8 cellular contexts compared by ENCODE assay signal in the genomic region with DNA sequence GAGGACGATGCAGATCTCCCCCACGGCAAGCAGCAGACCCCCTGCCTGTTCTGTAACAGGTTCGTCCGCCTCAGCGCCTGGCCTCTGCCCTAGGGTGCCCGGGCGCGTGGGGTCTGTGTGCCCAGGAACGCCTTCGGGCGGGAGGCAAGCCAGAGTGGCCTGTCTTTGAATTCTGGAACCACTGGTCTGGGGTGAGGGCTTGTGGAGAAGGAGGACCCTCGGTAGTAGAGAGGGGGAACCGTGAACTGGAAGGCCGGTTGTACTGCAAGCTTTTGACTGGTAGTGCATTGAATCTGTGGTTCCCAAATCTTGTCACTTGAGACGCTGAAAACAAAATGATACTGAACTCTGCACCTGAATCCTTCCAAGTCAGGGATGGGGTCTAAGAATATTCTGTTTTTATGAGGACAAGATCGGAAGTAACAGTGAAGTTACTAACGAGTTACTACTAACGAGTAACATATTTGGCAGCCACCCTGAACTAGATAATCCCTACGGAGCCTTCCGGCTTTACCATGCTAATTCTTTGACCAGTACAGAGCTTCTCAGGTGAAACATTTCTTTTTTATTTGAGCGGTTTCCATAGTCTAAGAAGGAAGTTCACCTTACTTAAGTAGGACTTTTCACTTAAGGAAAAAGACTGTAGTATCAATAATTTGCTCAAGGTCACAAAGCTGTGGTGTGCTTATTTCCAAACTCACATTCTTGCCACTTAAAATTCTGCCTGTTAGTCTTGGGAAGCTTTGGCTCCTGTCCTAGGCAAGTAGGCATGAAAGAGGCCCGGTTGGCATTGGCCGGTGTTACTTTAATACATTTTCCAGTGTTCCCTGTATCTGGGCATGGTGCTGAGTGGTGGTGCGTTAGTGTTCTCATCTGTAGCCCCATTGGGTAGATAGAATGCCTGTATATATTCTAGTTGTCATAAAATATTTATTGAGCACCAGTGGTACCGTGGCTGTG. TPM values are rescaled to one million over a fixed set of nuclear protein-coding genes. Genes with fewer than 3 reads are reported as not detected.
DNase-seq lines count a peak whose midpoint lies in the region; ATAC-seq, FAIRE-seq and TF ChIP-seq lines count a peak whose summit lies in the region.

No MANE protein-coding gene starts in this region.

- H3K4me2 ChIP-seq in SU-DHL-6 (ENCODE audit: low read depth, low read length, poor library complexity, severe bottlenecking) (peak overlapping the region; percentile 81), H1 (ENCODE audit: insufficient read depth in 1 of 2, low read depth in 2 of 2, low read length in 2 of 2) (peak overlapping the region; percentile 94)

- peak overlapping the region; percentile 87 for H4K91ac ChIP-seq in H1 (replicated peaks; ENCODE audit: insufficient read length, low read length)

- H3K36me3 ChIP-seq in CD4-positive, CD25-positive, alpha-beta regulatory T cell (ENCODE audit: control insufficient read depth, insufficient read depth, low read length) = peaks cover 5% of the 10 kb centered on the region
- H3K36me3 ChIP-seq in SU-DHL-6 (ENCODE audit: low read length) (peaks cover 15% of the 10 kb centered on the region), H1 (ENCODE audit: control insufficient read depth in 2 of 4, insufficient read depth in 4 of 4, low read length in 3 of 4) (peaks cover 0 to 13% (median 0%) of the 10 kb centered on the region in 4 experiments; a peak in 2 of 8 replicates)
- H3K36me3 ChIP-seq in naive thymus-derived CD4-positive, alpha-beta T cell (ENCODE audit: control insufficient read depth in 2 of 3, insufficient read depth in 3 of 3, low read length in 3 of 3) = peaks cover 0 to 6% (median 0%) of the 10 kb centered on the region in 3 experiments

- peak overlapping the region; percentile 62 for H3K56ac ChIP-seq in H1 (replicated peaks; ENCODE audit: insufficient read length, low read depth, low read length)

- H2BK12ac ChIP-seq in H1 (ENCODE audit: low read depth, low read length) = no peak overlapping the region

- 0 out of 2 replicates have a peak, but pooled peaks cover 3% of the 10 kb centered on the region for H3K79me1 ChIP-seq in H1 (ENCODE audit: low read depth, low read length)

- peaks cover 7% of the 10 kb centered on the region; the same call in 1 of the 2 replicates for H3K23me2 ChIP-seq in H1 (ENCODE audit: low read depth, low read length)

- H3K27ac ChIP-seq in CD4-positive, CD25-positive, alpha-beta regulatory T cell (ENCODE audit: insufficient read depth, low read length, poor library complexity, severe bottlenecking) = peak overlapping the region; percentile 95
- H3K27ac ChIP-seq in SU-DHL-6 (ENCODE audit: low read depth, low read length) (peak overlapping the region; percentile 72), H1 (ENCODE audit: low read depth, low read length) (peak overlapping the region; percentile 72; the same call in 1 of the 2 replicates)
- peak overlapping the region; percentile 87 for H3K27ac ChIP-seq in naive thymus-derived CD4-positive, alpha-beta T cell (ENCODE audit: low read depth, low read length)

- peak overlapping the region; percentile 91; the same call in 1 of the 2 replicates for H2BK5ac ChIP-seq in H1 (ENCODE audit: low read depth, low read length)

- H3K4me1 ChIP-seq in CD4-positive, CD25-positive, alpha-beta regulatory T cell (ENCODE audit: control insufficient read depth, insufficient read depth, low read length, poor library complexity, severe bottlenecking) = peaks cover 17% of the 10 kb centered on the region
- peaks cover 0 to 4% (median 3%) of the 10 kb centered on the region in 4 experiments; a peak in 3 of 7 replicates for H3K4me1 ChIP-seq in H1 (replicated peaks in 1 of 4; ENCODE audit: control insufficient read depth in 3 of 4, insufficient read depth in 4 of 4, low read length in 3 of 4)
- peaks cover 14% of the 10 kb centered on the region in 2 donors for H3K4me1 ChIP-seq in naive thymus-derived CD4-positive, alpha-beta T cell (ENCODE audit: control insufficient read depth in 2 of 2, insufficient read depth in 2 of 2, low read length in 2 of 2)

- H3K18ac ChIP-seq in H1 (ENCODE audit: extremely low read depth, low read length) = peak overlapping the region; percentile 73

- H2AFZ ChIP-seq in SU-DHL-6 (ENCODE audit: low read depth, low read length, severe bottlenecking) (peak overlapping the region; percentile 46), H1 (ENCODE audit: low read length) (peak overlapping the region; percentile 36; the same call in 1 of the 2 replicates)

- no peak for TF ChIP-seq RAD21 in H1 (IDR thresholded peaks at IDR 0.05 in 1 of 2, conservative IDR thresholded peaks at IDR 0.05 in 1 of 2; ENCODE audit: low read depth in 2 of 2, low read length in 2 of 2)

- POLR2A ChIA-PET in H1 (lab: Charles Lee; ENCODE audit: partially characterized antibody) = interaction anchor here (0.6 to 2.5 kb wide), 6 partner anchors 9 to 89 kb away, joined by 3 to 8 read pairs (median 4); a partner anchor contains a TSS
- POLR2A ChIA-PET in naive thymus-derived CD4-positive, alpha-beta T cell (lab: Charles Lee) = interaction anchor here (1.1 kb wide), 1 partner anchor 9 kb away, joined by 3 read pairs; no protein-coding TSS in a partner anchor

- no peaks in the 10 kb centered on the region for H3K9me3 Mint-ChIP-seq in CD4-positive, CD25-positive, alpha-beta regulatory T cell
- no peaks in the 10 kb centered on the region for H3K9me3 Mint-ChIP-seq in naive thymus-derived CD4-positive, alpha-beta T cell

- no peaks in the 10 kb centered on the region for H3K27me3 ChIP-seq in CD4-positive, CD25-positive, alpha-beta regulatory T cell (ENCODE audit: control insufficient read depth, insufficient read depth, low read length)
- H3K27me3 ChIP-seq in SU-DHL-6 (ENCODE audit: low read length) = no peaks in the 10 kb centered on the region
- no peaks in the 10 kb centered on the region for H3K27me3 ChIP-seq in H1 (replicated peaks in 1 of 4; ENCODE audit: control insufficient read depth in 3 of 4, extremely low read depth in 1 of 4, insufficient read depth in 3 of 4, low read length in 3 of 4)
- no peaks in the 10 kb centered on the region for H3K27me3 ChIP-seq in naive thymus-derived CD4-positive, alpha-beta T cell (ENCODE audit: control insufficient read depth in 2 of 2, insufficient read depth in 2 of 2, low read length in 2 of 2)

- TF ChIP-seq POLR2A in H1 (IDR thresholded peaks at IDR 0.05; ENCODE audit: control extremely low read depth in 1 of 2, low read depth in 2 of 2, low read length in 2 of 2) = no peak

- no peak overlapping the region for H2BK120ac ChIP-seq in H1 (replicated peaks; ENCODE audit: low read depth, low read length)

- H3K4ac ChIP-seq in H1 (replicated peaks; ENCODE audit: insufficient read length, low read depth, low read length) = no peak overlapping the region

- TF ChIP-seq EP300 in H1 (IDR thresholded peaks at IDR 0.05; ENCODE audit: borderline replicate concordance in 1 of 2, low read depth in 2 of 2, low read length in 2 of 2) = no peak

- no peak for FAIRE-seq in H1 (lab: Jason Lieb, UNC)

- WGBS in H1 (ENCODE audit: extremely low coverage in 1 of 2, insufficient coverage in 1 of 2, insufficient read length in 1 of 2, insufficient replicate concordance in 2 of 2, low coverage in 1 of 2, low lambda C conversion rate in 2 of 2, missing lambda C conversion rate in 1 of 2), 2 experiments = 17% methylated on average over 23 of the region's 25 CpGs; no CpG with 5 or more reads in 1 of the 2 experiments

- CTCF ChIA-PET in H1 (lab: Charles Lee; ENCODE audit: partially characterized antibody) = interaction anchor here (0.6 to 2.4 kb wide), 5 partner anchors 9 to 223 kb away, joined by 3 to 9 read pairs (median 3); no protein-coding TSS in a partner anchor
- CTCF ChIA-PET in naive thymus-derived CD4-positive, alpha-beta T cell (lab: Charles Lee) = no interaction called here

- no peaks in the 10 kb centered on the region for H3K9me2 ChIP-seq in SU-DHL-6 (replicated peaks; ENCODE audit: insufficient read depth, low read length)

- no peak for TF ChIP-seq CTCF in SU-DHL-6 (IDR thresholded peaks at IDR 0.05; ENCODE audit: insufficient read depth, low read length, poor library complexity, severe bottlenecking)
- TF ChIP-seq CTCF in H1 (IDR thresholded peaks at IDR 0.05; ENCODE audit: control extremely low read depth in 1 of 3, insufficient read depth in 1 of 3, low read depth in 1 of 3, low read length in 3 of 3) = no peak

- no peaks in the 10 kb centered on the region for H3K27me3 Mint-ChIP-seq in CD4-positive, CD25-positive, alpha-beta regulatory T cell
- no peaks in the 10 kb centered on the region for H3K27me3 Mint-ChIP-seq in naive thymus-derived CD4-positive, alpha-beta T cell

- peak overlapping the region; percentile 94 for H3K9ac ChIP-seq in SU-DHL-6 (ENCODE audit: low read length)
- peak overlapping the region; percentile 72 to 96 (median 82) for H3K9ac ChIP-seq in H1 (replicated peaks in 1 of 4; ENCODE audit: extremely low read depth in 1 of 4, low read depth in 3 of 4, low read length in 3 of 4)

- no peak overlapping the region for H2AK5ac ChIP-seq in H1 (ENCODE audit: low read depth, low read length)

- H2BK15ac ChIP-seq in H1 (ENCODE audit: low read length) = peak overlapping the region; percentile 73; the same call in 1 of the 2 replicates

- H4K20me1 ChIP-seq in SU-DHL-6 (ENCODE audit: low read depth, low read length) = no peaks in the 10 kb centered on the region
- no peaks in the 10 kb centered on the region for H4K20me1 ChIP-seq in H1 (replicated peaks in 1 of 2; ENCODE audit: control insufficient read depth in 1 of 2, insufficient read depth in 2 of 2, low read length in 2 of 2)

- no peaks in the 10 kb centered on the region for H3K9me3 ChIP-seq in CD4-positive, CD25-positive, alpha-beta regulatory T cell (ENCODE audit: control insufficient read depth in 2 of 2, low read length in 2 of 2)
- H3K9me3 ChIP-seq in SU-DHL-6 (ENCODE audit: insufficient read depth, low read length) (no peaks in the 10 kb centered on the region), H1 (ENCODE audit: insufficient read depth in 2 of 2, low read depth in 1 of 2, low read length in 1 of 2) (no peaks in the 10 kb centered on the region)
- no peaks in the 10 kb centered on the region for H3K9me3 ChIP-seq in naive thymus-derived CD4-positive, alpha-beta T cell (ENCODE audit: control insufficient read depth in 2 of 3, low read length in 3 of 3)

- H3K27ac Mint-ChIP-seq in CD4-positive, CD25-positive, alpha-beta regulatory T cell = peak overlapping the region; percentile 93 to 100 (median 99)
- H3K27ac Mint-ChIP-seq in naive thymus-derived CD4-positive, alpha-beta T cell = peak overlapping the region; percentile 81 to 100 (median 99)

- peak overlapping the region; percentile 92 for H3K4me3 ChIP-seq in CD4-positive, CD25-positive, alpha-beta regulatory T cell (ENCODE audit: low read depth, low read length)
- H3K4me3 ChIP-seq in SU-DHL-6 (ENCODE audit: insufficient read depth, low read length, poor library complexity, severe bottlenecking) (peak overlapping the region; percentile 84), H1 (ENCODE audit: extremely low read depth in 1 of 4, insufficient read depth in 2 of 4, low read depth in 3 of 4, low read length in 4 of 4) (peak overlapping the region; percentile 63 to 98 (median 88))
- H3K4me3 ChIP-seq in naive thymus-derived CD4-positive, alpha-beta T cell (ENCODE audit: low read length) = peak overlapping the region; percentile 65

- no peak overlapping the region for H3K23ac ChIP-seq in H1 (ENCODE audit: insufficient read length)

- H3K14ac ChIP-seq in H1 (ENCODE audit: insufficient read length) = no peak overlapping the region

- peak in 2 of 3 donors; percentile 16 to 44 for DNase-seq in CD4-positive, CD25-positive, alpha-beta regulatory T cell
- DNase-seq in H1 (ENCODE audit: low read depth in 1 of 2, low spot score in 2 of 2) (no peak), T1000 (lab: John Stamatoyannopoulos, UW) (no peak), NK-92 (lab: John Stamatoyannopoulos, UW; ENCODE audit: unreplicated experiment) (no peak)
- peak in 4 of 9 donors; percentile 21 to 35 (median 27) for DNase-seq in naive thymus-derived CD4-positive, alpha-beta T cell

- intact Hi-C loops in naive thymus-derived CD4-positive, alpha-beta T cell (cut with micrococcal nuclease) = loop anchor here (1.0 to 10.0 kb wide), 5 partner anchors 9 to 1994 kb away; a partner anchor contains a TSS

- H3K79me2 ChIP-seq in SU-DHL-6 (ENCODE audit: insufficient read depth, low read length) (peaks cover 41% of the 10 kb centered on the region), H1 (ENCODE audit: control insufficient read depth in 1 of 2, insufficient read depth in 2 of 2, low read length in 2 of 2) (peaks cover 0 to 10% of the 10 kb centered on the region in 2 experiments; a peak in 2 of 4 replicates)

- H2BK20ac ChIP-seq in H1 (ENCODE audit: low read length) = no peak overlapping the region

- H4K8ac ChIP-seq in H1 (ENCODE audit: extremely low read depth, insufficient read depth, low read length) = peak overlapping the region; percentile 94; the same call in 1 of the 2 replicates

- H3F3A ChIP-seq in SU-DHL-6 (ENCODE audit: insufficient read depth) = 0 out of 2 replicates have a peak, but pooled peaks cover 5% of the 10 kb centered on the region

- H3K4me3 Mint-ChIP-seq in CD4-positive, CD25-positive, alpha-beta regulatory T cell = peak overlapping the region; percentile 95 to 99 (median 98)
- H3K4me3 Mint-ChIP-seq in naive thymus-derived CD4-positive, alpha-beta T cell = peak overlapping the region; percentile 96 to 100 (median 98)

- peaks cover 16% of the 10 kb centered on the region for H3K36me3 Mint-ChIP-seq in CD4-positive, CD25-positive, alpha-beta regulatory T cell
- H3K36me3 Mint-ChIP-seq in naive thymus-derived CD4-positive, alpha-beta T cell = peaks cover 0 to 14% (median 5%) of the 10 kb centered on the region in 5 donors

- ATAC-seq in CD4-positive, CD25-positive, alpha-beta regulatory T cell (ENCODE audit: low read depth in 2 of 2) = no peak
- ATAC-seq in GM18907 (IDR thresholded peaks at IDR 0.05; ENCODE audit: unreplicated experiment) (peak; percentile 31), HG03354 (IDR thresholded peaks at IDR 0.05; ENCODE audit: poor library complexity, severe bottlenecking, unreplicated experiment) (peak; percentile 35)
- no peak for ATAC-seq in naive thymus-derived CD4-positive, alpha-beta T cell

- peaks cover 17 to 43% (median 30%) of the 10 kb centered on the region in 4 donors for H3K4me1 Mint-ChIP-seq in CD4-positive, CD25-positive, alpha-beta regulatory T cell
- H3K4me1 Mint-ChIP-seq in naive thymus-derived CD4-positive, alpha-beta T cell = peaks cover 13 to 37% (median 27%) of the 10 kb centered on the region in 7 donors

- H4K5ac ChIP-seq in H1 (ENCODE audit: insufficient read length, low read depth, low read length) = peak overlapping the region; percentile 40

RNA-seq across cellular contexts. Expression of a gene that starts 0.9 kb away (rescaled TPM):
- 12.3 TPM for total RNA-seq in CD4-positive, CD25-positive, alpha-beta regulatory T cell
- 10 to 100 TPM in 1 of 4 donors, 1 to 10 TPM in 3; 5.6 to 13.1 (median 7.1) TPM for polyA plus RNA-seq in CD4-positive, CD25-positive, alpha-beta regulatory T cell
- total RNA-seq in H1 (2021; fragmentation: NEBNext Ultra II Directional; extraction: Animal tissue kit (Norgen Biotek cat#: 25700)) = 25.0 and 26.5 TPM in 2 replicates
- 9.2 and 11.2 TPM in 2 replicates for polyA plus RNA-seq in H1 (2011; rRNA removed)
- 16.1 TPM for polyA plus RNA-seq in H1 (2011; cell fraction: cytosol; rRNA removed)
- 9.4 TPM for polyA plus RNA-seq in H1 (2011; cell fraction: nucleus; rRNA removed)
- polyA plus RNA-seq in H1 (2012, experiment 1 of 2) = 14.8 to 23.7 TPM (median 17.1 TPM) in 4 replicates
- 2.4 TPM for polyA plus RNA-seq in H1 (2012, experiment 2 of 2)
- polyA plus RNA-seq in H1 (2013, experiment 1 of 2) = 15.1 TPM
- polyA plus RNA-seq in H1 (2013, experiment 2 of 2) = 14.1 TPM
- polyA minus RNA-seq in H1 (2011; rRNA and poly(A)+ RNA removed) = 15.6 TPM in 2 replicates
- 11.7 TPM for polyA minus RNA-seq in H1 (2011; cell fraction: cytosol; rRNA and poly(A)+ RNA removed)
- polyA minus RNA-seq in H1 (2011; cell fraction: nucleus; rRNA and poly(A)+ RNA removed) = 40.9 TPM
- total RNA-seq in naive thymus-derived CD4-positive, alpha-beta T cell = 10 to 100 TPM; 12.5 to 19.0 (median 17.7) TPM
- polyA plus RNA-seq in naive thymus-derived CD4-positive, alpha-beta T cell = 10 to 100 TPM in 1 of 2 donors, 1 to 10 TPM in 1; 7.6 to 10.3 TPM

RNA-seq across cellular contexts. Expression of a gene that starts 24.9 kb away (rescaled TPM):
- 25.6 TPM for total RNA-seq in CD4-positive, CD25-positive, alpha-beta regulatory T cell
- 100 to 1,000 TPM in 3 of 4 donors, 10 to 100 TPM in 1; 84.2 to 112 (median 110) TPM for polyA plus RNA-seq in CD4-positive, CD25-positive, alpha-beta regulatory T cell
- 33.1 and 37.1 TPM in 2 replicates for total RNA-seq in H1 (2021; fragmentation: NEBNext Ultra II Directional; extraction: Animal tissue kit (Norgen Biotek cat#: 25700))
- polyA plus RNA-seq in H1 (2011; rRNA removed) = 14.0 and 22.6 TPM in 2 replicates
- 38.6 TPM for polyA plus RNA-seq in H1 (2011; cell fraction: cytosol; rRNA removed)
- 10.1 TPM for polyA plus RNA-seq in H1 (2011; cell fraction: nucleus; rRNA removed)
- 36.4 to 50.7 TPM (median 42.5 TPM) in 4 replicates for polyA plus RNA-seq in H1 (2012, experiment 1 of 2)
- polyA plus RNA-seq in H1 (2012, experiment 2 of 2) = 12.0 TPM
- polyA plus RNA-seq in H1 (2013, experiment 1 of 2) = 31.4 TPM
- polyA plus RNA-seq in H1 (2013, experiment 2 of 2) = 35.3 TPM
- polyA minus RNA-seq in H1 (2011; rRNA and poly(A)+ RNA removed) = 15.5 and 18.6 TPM in 2 replicates
- polyA minus RNA-seq in H1 (2011; cell fraction: cytosol; rRNA and poly(A)+ RNA removed) = 10.8 TPM
- 14.2 TPM for polyA minus RNA-seq in H1 (2011; cell fraction: nucleus; rRNA and poly(A)+ RNA removed)
- 10 to 100 TPM; 12.0 to 47.1 (median 38.6) TPM for total RNA-seq in naive thymus-derived CD4-positive, alpha-beta T cell
- 10 to 100 TPM; 55.3 to 70.2 TPM for polyA plus RNA-seq in naive thymus-derived CD4-positive, alpha-beta T cell

Comparison
In these comparisons a context has a peak if more than half of its experiments do, and no peak if none do; other contexts are left out.
1. ATAC-seq: peak in GM18907 (single experiment) and HG03354 (single experiment); none in CD4-positive, CD25-positive, alpha-beta regulatory T cell (0 of 2) and naive thymus-derived CD4-positive, alpha-beta T cell (single experiment).
2. DNase-seq: peak in CD4-positive, CD25-positive, alpha-beta regulatory T cell (2 of 3); none in H1 (0 of 2), T1000 (single experiment) and NK-92 (single experiment).
3. Peak in every context shown above with its lines, with median percentiles within 50 percentile points of each other: H3K27ac ChIP-seq and H3K4me3 ChIP-seq.